In genomic region chr13:72132065-72132464, GRCh38 we compare ENCODE assay signal across 15 cellular contexts.
DNase-seq lines count a peak whose midpoint lies in the region; ATAC-seq and TF ChIP-seq lines count a peak whose summit lies in the region.
"Had no signal": no experiment of that assay in that cellular context is flagged by ENCODE, and none has a peak within 500 bp of the region (broad histone marks: within the 10 kb centered on the region; RNA-seq: fewer than 3 reads in every experiment).

No MANE protein-coding gene starts in this region.

- no peaks in the 10 kb centered on the region for H3K79me1 ChIP-seq in neuronal stem cell (ENCODE audit: low read depth, low read length)

- no peak overlapping the region for H3K9ac ChIP-seq in neuronal stem cell (ENCODE audit: low read depth, low read length, poor library complexity)
- H3K9ac ChIP-seq: BLaER1 treated with 17β-estradiol and CSF1 and Interleukin-3, amounts not matched to agents 10 nM and 100 nM had no signal

- no peak overlapping the region for H3K23ac ChIP-seq in neuronal stem cell (ENCODE audit: low read depth, low read length, poor library complexity)

- no peak overlapping the region for H3K4me2 ChIP-seq in GM23338
- no peak overlapping the region for H3K4me2 ChIP-seq in neuronal stem cell (ENCODE audit: insufficient read depth, low read length, poor library complexity, severe bottlenecking)
- H3K4me2 ChIP-seq: BLaER1 treated with 17β-estradiol and CSF1 and Interleukin-3, amounts not matched to agents 10 nM and 100 nM had no signal

- H3K27ac ChIP-seq in GM23338 (ENCODE audit: low read depth) (no peak overlapping the region), neuronal stem cell (replicated peaks; ENCODE audit: low read length) (no peak overlapping the region)
- H3K27ac ChIP-seq: BLaER1 treated with 17β-estradiol and CSF1 and Interleukin-3, amounts not matched to agents 10 nM and 100 nM had no signal

- H2BK120ac ChIP-seq in neuronal stem cell (ENCODE audit: low read depth, low read length): no peak overlapping the region

- ATAC-seq in GM23338 (no peak), left colon (no peak), GM18909 (IDR thresholded peaks at IDR 0.05; ENCODE audit: poor library complexity, unreplicated experiment) (no peak), GM18873 (IDR thresholded peaks at IDR 0.05; ENCODE audit: low FRiP score, unreplicated experiment) (no peak)
- ATAC-seq: CD8-positive, alpha-beta T cell; GM12878 had no signal

- no peaks in the 10 kb centered on the region for H3F3A ChIP-seq in GM23338 (replicated peaks; ENCODE audit: low read depth)

- peaks cover 3% of the 10 kb centered on the region; the same call in 1 of the 2 replicates for H3K9me2 ChIP-seq in GM23338 (ENCODE audit: insufficient read depth)

- no peak overlapping the region for H3K27ac Mint-ChIP-seq in GM23338
- H3K27ac Mint-ChIP-seq: B cell; CD8-positive, alpha-beta T cell; IgD-negative memory B cell had no signal

- H3K4me1 ChIP-seq in GM23338 (ENCODE audit: insufficient read depth) (peaks cover 12% of the 10 kb centered on the region), neuronal stem cell (ENCODE audit: control insufficient read depth in 2 of 2, insufficient read depth in 1 of 2, low read depth in 1 of 2, low read length in 2 of 2) (peaks cover 0 to 1% of the 10 kb centered on the region in 2 donors)
- H3K4me1 ChIP-seq: BLaER1 treated with 17β-estradiol and CSF1 and Interleukin-3, amounts not matched to agents 10 nM and 100 nM had no signal

- no peak overlapping the region for H3K18ac ChIP-seq in neuronal stem cell (ENCODE audit: low read length)

- H3K4me1 Mint-ChIP-seq in GM23338: peaks cover 11% of the 10 kb centered on the region
- H3K4me1 Mint-ChIP-seq: B cell, IgD-negative memory B cell had no signal

- no peak for DNase-seq in GM23338 (ENCODE audit: low spot score)
- DNase-seq in epithelial cell of proximal tubule (ENCODE audit: low read depth): peak; percentile 35
- no peak for DNase-seq in neuronal stem cell (ENCODE audit: low spot score)
- no peak for DNase-seq in left colon
- DNase-seq: Calu3; CD8-positive, alpha-beta T cell; DMS79 treated with DMSO at 0.1 percent for 48 hours; KBM-7 had no signal

- H3K4me3 ChIP-seq in GM23338 (no peak overlapping the region), epithelial cell of proximal tubule (ENCODE audit: low read depth, low read length) (no peak overlapping the region), neuronal stem cell (ENCODE audit: low read length in 2 of 2) (no peak overlapping the region)
- H3K4me3 ChIP-seq: BLaER1 treated with 17β-estradiol and CSF1 and Interleukin-3, amounts not matched to agents 10 nM and 100 nM; GM12878; HAP-1 had no signal

- no peaks in the 10 kb centered on the region for H3K79me2 ChIP-seq in GM23338 (replicated peaks; ENCODE audit: insufficient read depth)

- H2AFZ ChIP-seq in GM23338: peak overlapping the region; percentile 43; the same call in 1 of the 2 replicates
- peak overlapping the region; percentile 48 for H2AFZ ChIP-seq in neuronal stem cell (ENCODE audit: low read length)

- H2BK5ac ChIP-seq in neuronal stem cell (ENCODE audit: low read length): no peak overlapping the region

- H3K27me3 ChIP-seq in GM23338 (ENCODE audit: insufficient read depth) (no peaks in the 10 kb centered on the region), neuronal stem cell (ENCODE audit: control insufficient read depth in 3 of 3, insufficient read depth in 3 of 3, low read depth in 1 of 3, low read length in 3 of 3) (no peaks in the 10 kb centered on the region)
- H3K27me3 ChIP-seq: BLaER1 treated with 17β-estradiol and CSF1 and Interleukin-3, amounts not matched to agents 10 nM and 100 nM had no signal

- H3K9me3 ChIP-seq in neuronal stem cell (replicated peaks in 1 of 2; ENCODE audit: control insufficient read depth in 2 of 2, insufficient read depth in 1 of 2, low read depth in 1 of 2, low read length in 2 of 2): no peaks in the 10 kb centered on the region
- H3K9me3 ChIP-seq: BLaER1 treated with 17β-estradiol and CSF1 and Interleukin-3, amounts not matched to agents 10 nM and 100 nM; HAP-1 had no signal

- H3K36me3 ChIP-seq in GM23338 (ENCODE audit: insufficient read depth) (no peaks in the 10 kb centered on the region), neuronal stem cell (replicated peaks in 1 of 2; ENCODE audit: control insufficient read depth in 2 of 2, insufficient read depth in 2 of 2, low read length in 2 of 2) (no peaks in the 10 kb centered on the region)
- H3K36me3 ChIP-seq: BLaER1 treated with 17β-estradiol and CSF1 and Interleukin-3, amounts not matched to agents 10 nM and 100 nM; HAP-1 had no signal

- H2BK12ac ChIP-seq in neuronal stem cell (ENCODE audit: low read length): no peak overlapping the region

- no peak overlapping the region for H3K4me3 Mint-ChIP-seq in GM23338
- H3K4me3 Mint-ChIP-seq: B cell; CD8-positive, alpha-beta T cell; IgD-negative memory B cell had no signal

- no peak for TF ChIP-seq CTCF in GM23338 (conservative IDR thresholded peaks at IDR 0.05; ENCODE audit: low read depth in 2 of 2)
- TF ChIP-seq CTCF in epithelial cell of proximal tubule (conservative IDR thresholded peaks at IDR 0.05; ENCODE audit: low read depth, low read length): no peak

- no peaks in the 10 kb centered on the region for H3K27me3 Mint-ChIP-seq in GM23338 (ENCODE audit: insufficient read depth, low read depth, poor library complexity)
- H3K27me3 Mint-ChIP-seq: B cell, IgD-negative memory B cell had no signal

- intact Hi-C loops in left colon (cut with DNase I, micrococcal nuclease): no loop called here

- H3K36me3 Mint-ChIP-seq in GM23338 (ENCODE audit: low read depth): no peaks in the 10 kb centered on the region
- H3K36me3 Mint-ChIP-seq: CD8-positive, alpha-beta T cell; IgD-negative memory B cell had no signal

- no peaks in the 10 kb centered on the region for H3K9me3 Mint-ChIP-seq in GM23338
- H3K9me3 Mint-ChIP-seq: CD8-positive, alpha-beta T cell had no signal

- no peaks in the 10 kb centered on the region for H4K20me1 ChIP-seq in GM23338 (replicated peaks; ENCODE audit: insufficient read depth)
- H4K20me1 ChIP-seq: BLaER1 treated with 17β-estradiol and CSF1 and Interleukin-3, amounts not matched to agents 10 nM and 100 nM had no signal

- H3K4ac ChIP-seq in neuronal stem cell (ENCODE audit: low read length): no peak overlapping the region

- H4K91ac ChIP-seq in neuronal stem cell (ENCODE audit: low read depth, low read length, poor library complexity): no peak overlapping the region

- H2AK5ac ChIP-seq in neuronal stem cell (ENCODE audit: low read depth, low read length): no peak overlapping the region

- WGBS in neuronal stem cell (ENCODE audit: extremely low coverage in 2 of 2, insufficient read length in 2 of 2, insufficient replicate concordance in 1 of 2), 2 donors: no CpG with 5 or more reads among the region's 2 CpGs

- no peak overlapping the region for H4K8ac ChIP-seq in neuronal stem cell (ENCODE audit: low read depth, low read length)

- H3K14ac ChIP-seq in neuronal stem cell (ENCODE audit: low read length): no peak overlapping the region

- H2BK15ac ChIP-seq in neuronal stem cell (ENCODE audit: low read length): no peak overlapping the region

TF ChIP-seq in GM23338, 12 proteins besides CTCF, POLR2A, EP300 and RAD21:
- TF ChIP-seq EZH2phosphoT487 (IDR thresholded peaks at IDR 0.05; ENCODE audit: unreplicated experiment): no peak
- no peak for TF ChIP-seq ETS1 (IDR thresholded peaks at IDR 0.05)
- no peak for TF ChIP-seq POLR2AphosphoS5 (IDR thresholded peaks at IDR 0.05; ENCODE audit: low read depth)
